ENCODE assay signal across 21 cellular contexts in the genomic region with DNA sequence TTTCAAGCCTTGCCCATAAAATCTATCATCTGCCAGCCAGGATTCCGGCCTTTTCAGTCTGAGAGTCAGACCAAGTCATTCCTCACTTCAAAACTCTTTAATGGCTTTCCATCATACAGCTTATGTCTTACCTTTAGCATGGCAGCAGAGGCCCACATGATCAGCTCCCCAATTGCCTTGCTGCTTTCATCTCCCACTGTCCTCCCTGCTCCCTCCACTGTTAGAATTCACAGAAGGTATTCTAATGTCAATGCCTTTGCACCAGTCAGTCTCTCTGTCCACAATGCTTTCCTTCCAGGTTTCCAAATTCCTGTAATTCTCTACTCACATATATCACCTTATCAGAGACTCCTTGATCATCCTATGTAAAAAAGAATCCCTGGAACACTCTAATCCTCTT. TPM values are rescaled to one million over a fixed set of nuclear protein-coding genes. Genes with fewer than 3 reads are reported as not detected.
"Had no signal": no experiment of that assay in that cellular context is flagged by ENCODE, and none has a peak within 500 bp of the region (broad histone marks: within the 10 kb centered on the region; RNA-seq: fewer than 3 reads in every experiment).

No MANE protein-coding gene starts in this region.

- H3K27me3 ChIP-seq: MG63, SJCRH30 had no signal

- H3K27ac ChIP-seq: RWPE1, SJCRH30 had no signal

- H3K36me3 ChIP-seq: MG63, SJCRH30 had no signal

- H3K9me3 ChIP-seq: MG63, SJCRH30 had no signal

- ATAC-seq: Panc1, PC-3, SK-N-SH treated with all-trans-retinoic acid at 6 μM for 48 hours had no signal

- DNase-seq: KBM-7, MG63, NCI-H1092 treated with DMSO at 0.1 percent for 48 hours, NCI-H1436, NCI-H187, NCI-H2029, NCI-H2081 treated with DMSO at 0.1 percent for 48 hours, NCI-H2171, NCI-H226, NCI-H446, NCI-H510A, NCI-H524 treated with DMSO at 0.1 percent for 48 hours, NCI-H69, NCI-H774, PC-3, SHP77 treated with DMSO at 0.1 percent for 48 hours, SJCRH30 had no signal

- H3K4me3 ChIP-seq: MG63, SJCRH30 had no signal

- H3K4me1 ChIP-seq: SJCRH30 had no signal

RNA-seq across cellular contexts. Expression of a gene that starts 37.2 kb away (rescaled TPM):
- total RNA-seq: HT1080 had no signal
